ENCODE assay signal across 16 cellular contexts in genomic region chr4:180153587-180153986, GRCh38.
A peak's percentile ranks its signal among the peaks of the same experiment; 100 is the strongest.
DNase-seq lines count a peak whose midpoint lies in the region; ATAC-seq and TF ChIP-seq lines count a peak whose summit lies in the region.
"Had no signal": no experiment of that assay in that cellular context is flagged by ENCODE, and none has a peak within 500 bp of the region (broad histone marks: within the 10 kb centered on the region; RNA-seq: fewer than 3 reads in every experiment).

No MANE protein-coding gene starts in this region.

- BruUV-seq in OCI-LY7 (replicated peaks; lab: Mats Ljungman, UMichigan), result no TSS peak

- peaks cover 4% of the 10 kb centered on the region; the same call in 1 of the 2 replicates for H3K36me3 ChIP-seq in OCI-LY7 (ENCODE audit: insufficient read depth, low read length)
- H3K36me3 ChIP-seq: BE2C had no signal

- H3K36me3 Mint-ChIP-seq in osteocyte (ENCODE audit: unreplicated experiment) (peaks cover 2% of the 10 kb centered on the region), T-helper 17 cell (ENCODE audit: low read depth) (no peaks in the 10 kb centered on the region)
- H3K36me3 Mint-ChIP-seq: CD4-positive, alpha-beta memory T cell; IgD-negative memory B cell had no signal

- no peaks in the 10 kb centered on the region for H3K79me2 ChIP-seq in OCI-LY7 (ENCODE audit: insufficient read depth, low read depth, low read length)

- POLR2A ChIA-PET in OCI-LY7 (lab: Charles Lee), result interaction anchor here (0.6 to 0.7 kb wide), 2 partner anchors 171 to 192 kb away, joined by 3 read pairs; no protein-coding TSS in a partner anchor

- intact Hi-C loops in OCI-LY7 (cut with micrococcal nuclease; ENCODE audit: unreplicated experiment), result no loop called here
- intact Hi-C loops in posterior cingulate gyrus (cut with DNase I), result no loop called here

- no peak for TF ChIP-seq CTCF in OCI-LY7 (conservative IDR thresholded peaks at IDR 0.05; ENCODE audit: low read length)
- no peak for TF ChIP-seq CTCF in foreskin keratinocyte (conservative IDR thresholded peaks at IDR 0.05)
- no peak for TF ChIP-seq CTCF in osteocyte (IDR thresholded peaks at IDR 0.05)

- no peak overlapping the region for H3K4me3 ChIP-seq in OCI-LY7 (ENCODE audit: low read depth, low read length, poor library complexity, severe bottlenecking)

- peaks cover 72% of the 10 kb centered on the region for H3K4me1 ChIP-seq in OCI-LY7 (ENCODE audit: insufficient read depth, low read length, poor library complexity, severe bottlenecking)
- H3K4me1 ChIP-seq in foreskin keratinocyte, result no peaks in the 10 kb centered on the region

- peaks cover 15% of the 10 kb centered on the region for H3K4me1 Mint-ChIP-seq in osteocyte (ENCODE audit: unreplicated experiment)
- H3K4me1 Mint-ChIP-seq in T-helper 17 cell, result no peaks in the 10 kb centered on the region
- H3K4me1 Mint-ChIP-seq: CD4-positive, alpha-beta memory T cell; IgD-negative memory B cell had no signal

- no peaks in the 10 kb centered on the region for H3K27me3 ChIP-seq in foreskin keratinocyte
- H3K27me3 ChIP-seq: BE2C had no signal

- DNase-seq in ELR (ENCODE audit: low read depth), result peak; percentile 41
- DNase-seq in OCI-LY7 (ENCODE audit: low spot score), result no peak
- peak in 1 of 2 donors; percentile 28 for DNase-seq in foreskin keratinocyte
- DNase-seq in osteocyte (ENCODE audit: extremely low spot score, unreplicated experiment), result no peak
- DNase-seq in NCI-H526 treated with DMSO at 0.1 percent for 48 hours (lab: John Stamatoyannopoulos, UW), result no peak
- no peak for DNase-seq in T-helper 17 cell
- DNase-seq in NCI-H524 treated with DMSO at 0.1 percent for 48 hours (lab: John Stamatoyannopoulos, UW), result no peak
- no peak for DNase-seq in posterior cingulate gyrus
- DNase-seq: BE2C; CD4-positive, alpha-beta memory T cell; COR-L47; DND-41; GOT3; H9 had no signal

- peaks cover 9% of the 10 kb centered on the region for H3K9me3 Mint-ChIP-seq in osteocyte (ENCODE audit: unreplicated experiment)
- H3K9me3 Mint-ChIP-seq: H9 had no signal

- no peaks in the 10 kb centered on the region for H3K9me2 ChIP-seq in OCI-LY7 (ENCODE audit: insufficient read depth, low read length)

- H3K4me3 Mint-ChIP-seq in osteocyte (ENCODE audit: unreplicated experiment) (no peak overlapping the region), T-helper 17 cell (no peak overlapping the region)
- H3K4me3 Mint-ChIP-seq: CD4-positive, alpha-beta memory T cell; H9; IgD-negative memory B cell had no signal

- H3K27ac ChIP-seq in OCI-LY7 (ENCODE audit: low read depth, low read length, poor library complexity, severe bottlenecking), result no peak overlapping the region
- H3K27ac ChIP-seq in foreskin keratinocyte, result no peak overlapping the region
- H3K27ac ChIP-seq: C4-2B had no signal

- H3K27ac Mint-ChIP-seq in osteocyte (ENCODE audit: unreplicated experiment) (peak overlapping the region; percentile 58), T-helper 17 cell (no peak overlapping the region)
- H3K27ac Mint-ChIP-seq: CD4-positive, alpha-beta memory T cell; IgD-negative memory B cell had no signal

- no peak overlapping the region for H3K4me2 ChIP-seq in OCI-LY7 (ENCODE audit: low read length)

- ATAC-seq in foreskin keratinocyte (peak; percentile 59), T-helper 17 cell (no peak)

- peaks cover 8% of the 10 kb centered on the region; the same call in 1 of the 2 replicates for H3K9me3 ChIP-seq in OCI-LY7 (ENCODE audit: low read length)
- peaks cover 3% of the 10 kb centered on the region for H3K9me3 ChIP-seq in T-helper 17 cell (ENCODE audit: control insufficient read depth, low read length, poor library complexity, severe bottlenecking)
- H3K9me3 ChIP-seq: BE2C had no signal

- CTCF ChIA-PET in OCI-LY7 (lab: Charles Lee; ENCODE audit: unreplicated experiment), result no interaction called here

- peak overlapping the region; percentile 90; the same call in 1 of the 2 replicates for H2AFZ ChIP-seq in OCI-LY7 (ENCODE audit: low read length)

- H4K20me1 ChIP-seq in OCI-LY7 (ENCODE audit: insufficient read depth, low read length), result no peaks in the 10 kb centered on the region

- no peaks in the 10 kb centered on the region for H3K27me3 Mint-ChIP-seq in osteocyte (ENCODE audit: unreplicated experiment)
- no peaks in the 10 kb centered on the region for H3K27me3 Mint-ChIP-seq in T-helper 17 cell
- H3K27me3 Mint-ChIP-seq: CD4-positive, alpha-beta memory T cell; IgD-negative memory B cell had no signal
